24 cellular contexts compared by ENCODE assay signal in genomic region chr12:1929241-1929984, GRCh38. TPM values are rescaled to one million over a fixed set of nuclear protein-coding genes. Genes with fewer than 3 reads are reported as not detected.
DNase-seq lines count a peak whose midpoint lies in the region; ATAC-seq and TF ChIP-seq lines count a peak whose summit lies in the region.
"Had no signal": no experiment of that assay in that cellular context is flagged by ENCODE, and none has a peak within 500 bp of the region (broad histone marks: within the 10 kb centered on the region; RNA-seq: fewer than 3 reads in every experiment).

No MANE protein-coding gene starts in this region.

- H3K4me1 Mint-ChIP-seq in osteocyte (ENCODE audit: unreplicated experiment), result peaks cover 32% of the 10 kb centered on the region
- H3K4me1 Mint-ChIP-seq in CD8-positive, alpha-beta memory T cell, result peaks cover 3 to 13% (median 7%) of the 10 kb centered on the region in 3 donors
- H3K4me1 Mint-ChIP-seq: GM23338 had no signal

- H3K4me1 ChIP-seq in SK-N-SH (ENCODE audit: control insufficient read depth in 1 of 2, insufficient read depth in 2 of 2, low read depth in 1 of 2, low read length in 1 of 2), result peaks cover 4 to 68% of the 10 kb centered on the region in 2 experiments; a peak in 2 of 4 replicates
- H3K4me1 ChIP-seq in HEK293 (ENCODE audit: control insufficient read depth, insufficient read depth, low read length), result peaks cover 5% of the 10 kb centered on the region; the same call in 1 of the 2 replicates
- H3K4me1 ChIP-seq in colonic mucosa, result no peaks in the 10 kb centered on the region
- H3K4me1 ChIP-seq in CD8-positive, alpha-beta memory T cell (ENCODE audit: insufficient read depth, low read length), result no peaks in the 10 kb centered on the region

- intact Hi-C loops in colonic mucosa (cut with DNase I), result loop anchor here (5.0 kb wide), 1 partner anchor 122 kb away; no protein-coding TSS in a partner anchor

- no peak overlapping the region for H2AFZ ChIP-seq in SK-N-SH (ENCODE audit: low read depth)
- H2AFZ ChIP-seq: GM23338 had no signal

- H3K27me3 ChIP-seq in SK-N-SH (ENCODE audit: insufficient read depth) (no peaks in the 10 kb centered on the region; the same call in 1 of the 2 replicates), colonic mucosa (no peaks in the 10 kb centered on the region)
- H3K27me3 ChIP-seq in CD8-positive, alpha-beta memory T cell (ENCODE audit: insufficient read depth, low read length, poor library complexity, severe bottlenecking), result no peaks in the 10 kb centered on the region
- H3K27me3 ChIP-seq: SJCRH30 had no signal

- WGBS in SK-N-SH (ENCODE audit: low lambda C conversion rate), result 81% methylated on average over 11 of the region's 11 CpGs

- H3K27me3 Mint-ChIP-seq in osteocyte (ENCODE audit: unreplicated experiment), result peaks cover 34% of the 10 kb centered on the region
- H3K27me3 Mint-ChIP-seq in CD8-positive, alpha-beta memory T cell, result peaks cover 0 to 12% of the 10 kb centered on the region in 2 donors

- H3K27ac ChIP-seq in SK-N-SH (ENCODE audit: low read depth in 2 of 2, low read length in 1 of 2) (no peak overlapping the region), HEK293 (ENCODE audit: extremely low read depth, low read depth, low read length) (no peak overlapping the region), colonic mucosa (no peak overlapping the region)
- H3K27ac ChIP-seq in CD8-positive, alpha-beta memory T cell (ENCODE audit: low read depth, low read length), result no peak overlapping the region
- H3K27ac ChIP-seq: C4-2B, psoas muscle, SJCRH30 had no signal

- no peak for ATAC-seq in SK-N-SH treated with all-trans-retinoic acid at 6 μM for 48 hours
- no peak for ATAC-seq in HG02798 (IDR thresholded peaks at IDR 0.05; ENCODE audit: poor library complexity, unreplicated experiment)
- ATAC-seq in GM21390 (IDR thresholded peaks at IDR 0.05; ENCODE audit: unreplicated experiment), result no peak
- ATAC-seq: GM23338, psoas muscle had no signal

- no peaks in the 10 kb centered on the region for H3K9me3 Mint-ChIP-seq in osteocyte (ENCODE audit: unreplicated experiment)
- no peaks in the 10 kb centered on the region for H3K9me3 Mint-ChIP-seq in CD8-positive, alpha-beta memory T cell
- H3K9me3 Mint-ChIP-seq: activated naive CD4-positive, alpha-beta T cell treated with anti-CD3 and anti-CD28 coated beads for 36 hours; GM23338; nephron progenitor cell; T-helper 2 cell treated with Interferon-gamma antibody and Interleukin-4, amounts not matched to agents 5 μg/mL and 100 μg/mL, for 36 hours had no signal

- TF ChIP-seq RAD21 in SK-N-SH (IDR thresholded peaks at IDR 0.05; ENCODE audit: low read length), result no peak

- H3K36me3 ChIP-seq in SK-N-SH (replicated peaks in 1 of 2; ENCODE audit: control insufficient read depth in 1 of 2, insufficient read depth in 2 of 2, low read length in 1 of 2) (no peaks in the 10 kb centered on the region), HEK293 (ENCODE audit: control insufficient read depth in 2 of 2, insufficient read depth in 1 of 2, low read length in 2 of 2) (no peaks in the 10 kb centered on the region), colonic mucosa (no peaks in the 10 kb centered on the region)
- no peaks in the 10 kb centered on the region for H3K36me3 ChIP-seq in CD8-positive, alpha-beta memory T cell (ENCODE audit: insufficient read depth, low read length)
- H3K36me3 ChIP-seq: SJCRH30 had no signal

- no peaks in the 10 kb centered on the region for H3K9me2 ChIP-seq in SK-N-SH

- no peak overlapping the region for H3K9ac ChIP-seq in SK-N-SH
- H3K9ac ChIP-seq in colonic mucosa (ENCODE audit: low read depth in 2 of 2, low read length in 2 of 2), result no peak overlapping the region

- no peak overlapping the region for H3K4me2 ChIP-seq in SK-N-SH
- H3K4me2 ChIP-seq: GM23338, smooth muscle cell had no signal

- peak; percentile 10 for DNase-seq in SK-N-SH
- DNase-seq in colonic mucosa, result peak; percentile 13
- peak; percentile 68 for DNase-seq in osteocyte (ENCODE audit: extremely low spot score, unreplicated experiment)
- DNase-seq in CD8-positive, alpha-beta memory T cell, result no peak
- DNase-seq: activated CD4-positive, alpha-beta T cell treated with anti-CD3 and anti-CD28 coated beads for 1 hour; activated naive CD4-positive, alpha-beta T cell treated with anti-CD3 and anti-CD28 coated beads for 36 hours; aorta; cerebellar nuclear complex; NCI-H1105 treated with DMSO at 0.1 percent for 48 hours; NCI-H524 treated with DMSO at 0.1 percent for 48 hours; nephron progenitor cell; OCI-M1; SJCRH30; stimulated activated CD4-positive, alpha-beta T cell treated with anti-CD3 and anti-CD28 coated beads, Interleukin-4, amount 100 ng/mL, for 4 hours had no signal

- no peak for TF ChIP-seq EP300 in SK-N-SH (IDR thresholded peaks at IDR 0.05; ENCODE audit: borderline replicate concordance in 1 of 2, low read depth in 1 of 2, low read length in 1 of 2)

- H3K79me2 ChIP-seq in SK-N-SH (ENCODE audit: insufficient read depth), result no peaks in the 10 kb centered on the region

- no peak overlapping the region for H3K27ac Mint-ChIP-seq in osteocyte (ENCODE audit: unreplicated experiment)
- H3K27ac Mint-ChIP-seq in CD8-positive, alpha-beta memory T cell, result peak overlapping the region in 1 of 8 donors; percentile 7
- H3K27ac Mint-ChIP-seq: activated naive CD4-positive, alpha-beta T cell treated with anti-CD3 and anti-CD28 coated beads for 36 hours; GM23338; nephron progenitor cell; T-helper 2 cell treated with Interferon-gamma antibody and Interleukin-4, amounts not matched to agents 5 μg/mL and 100 μg/mL, for 36 hours had no signal

- CTCF ChIA-PET in SK-N-SH (lab: Yijun Ruan, JAX), result interaction anchor here (0.6 to 2.4 kb wide), 3 partner anchors 11 to 176 kb away, joined by 3 to 15 read pairs (median 5); no protein-coding TSS in a partner anchor
- CTCF ChIA-PET in HEK293 (lab: Yijun Ruan, JAX), result interaction anchor here (0.6 to 1.0 kb wide), 2 partner anchors 11 to 491 kb away, joined by 4 to 5 read pairs; no protein-coding TSS in a partner anchor
- CTCF ChIA-PET in CD8-positive, alpha-beta memory T cell (lab: Charles Lee), result interaction anchor here (1.1 to 3.3 kb wide), 3 partner anchors 11 to 138 kb away, joined by 3 to 13 read pairs (median 5); no protein-coding TSS in a partner anchor

- no peaks in the 10 kb centered on the region for H3K36me3 Mint-ChIP-seq in osteocyte (ENCODE audit: unreplicated experiment)
- peaks cover 0 to 2% (median 0%) of the 10 kb centered on the region in 3 donors for H3K36me3 Mint-ChIP-seq in CD8-positive, alpha-beta memory T cell

- H3K9me3 ChIP-seq in SK-N-SH, result no peaks in the 10 kb centered on the region
- no peaks in the 10 kb centered on the region for H3K9me3 ChIP-seq in HEK293 (ENCODE audit: control insufficient read depth, insufficient read depth, low read depth, low read length)
- H3K9me3 ChIP-seq in colonic mucosa, result no peaks in the 10 kb centered on the region
- H3K9me3 ChIP-seq in CD8-positive, alpha-beta memory T cell (ENCODE audit: low read length), result no peaks in the 10 kb centered on the region
- H3K9me3 ChIP-seq: psoas muscle, SJCRH30 had no signal

- H3K4me3 Mint-ChIP-seq in osteocyte (ENCODE audit: unreplicated experiment), result no peak overlapping the region
- H3K4me3 Mint-ChIP-seq in CD8-positive, alpha-beta memory T cell, result no peak overlapping the region
- H3K4me3 Mint-ChIP-seq: activated naive CD4-positive, alpha-beta T cell treated with anti-CD3 and anti-CD28 coated beads for 36 hours; GM23338; nephron progenitor cell; T-helper 2 cell treated with Interferon-gamma antibody and Interleukin-4, amounts not matched to agents 5 μg/mL and 100 μg/mL, for 36 hours had no signal

- POLR2A ChIA-PET in SK-N-SH (lab: Yijun Ruan, JAX), result no interaction called here
- POLR2A ChIA-PET in HEK293 (lab: Yijun Ruan, JAX), result no interaction called here
- POLR2A ChIA-PET in CD8-positive, alpha-beta memory T cell (lab: Charles Lee), result no interaction called here

- no peak overlapping the region for H3K4me3 ChIP-seq in SK-N-SH (ENCODE audit: low read depth in 2 of 2, low read length in 1 of 2)
- no peak overlapping the region for H3K4me3 ChIP-seq in HEK293 (ENCODE audit: low read depth, low read length)
- H3K4me3 ChIP-seq in colonic mucosa, result no peak overlapping the region
- no peak overlapping the region for H3K4me3 ChIP-seq in CD8-positive, alpha-beta memory T cell (ENCODE audit: low read length)
- H3K4me3 ChIP-seq: GM23338, psoas muscle, SJCRH30, smooth muscle cell had no signal

- TF ChIP-seq CTCF in SK-N-SH (IDR thresholded peaks at IDR 0.05) (no peak), HEK293 (tag by site-specific recombination; IDR thresholded peaks at IDR 0.05) (no peak), colonic mucosa (IDR thresholded peaks at IDR 0.05) (no peak), osteocyte (IDR thresholded peaks at IDR 0.05) (no peak)

- H4K20me1 ChIP-seq in SK-N-SH (ENCODE audit: insufficient read depth), result no peaks in the 10 kb centered on the region

- H3F3A ChIP-seq in SK-N-SH (replicated peaks; ENCODE audit: insufficient read depth), result no peaks in the 10 kb centered on the region

TF ChIP-seq in SK-N-SH, 30 proteins besides CTCF, POLR2A, EP300 and RAD21 (continues in another document):
- no peak for TF ChIP-seq MEF2A (IDR thresholded peaks at IDR 0.05; ENCODE audit: borderline replicate concordance, low read depth)
- TF ChIP-seq FOXJ3 (CRISPR knock-in tag; IDR thresholded peaks at IDR 0.05), result no peak
- no peak for TF ChIP-seq GABPA (IDR thresholded peaks at IDR 0.05; ENCODE audit: low read depth)
- TF ChIP-seq FOXM1 (IDR thresholded peaks at IDR 0.05; ENCODE audit: low read depth), result no peak
- no peak for TF ChIP-seq NFIC (IDR thresholded peaks at IDR 0.05; ENCODE audit: borderline replicate concordance)

TF ChIP-seq in HEK293, 187 proteins besides CTCF, POLR2A, EP300 and RAD21 (continues in another document):
- TF ChIP-seq EGR2 (tag by site-specific recombination; IDR thresholded peaks at IDR 0.05; ENCODE audit: low read depth), result peak; percentile 95
- TF ChIP-seq ZNF76 (tag by site-specific recombination; IDR thresholded peaks at IDR 0.05; ENCODE audit: borderline replicate concordance, low read depth), result no peak
- no peak for TF ChIP-seq ZNF26 (tag by site-specific recombination; IDR thresholded peaks at IDR 0.05)

RNA-seq across cellular contexts. Expression of gene CACNA2D4, which starts 11.0 kb away (rescaled TPM):
- 0.02 TPM in 1 of 2 replicates, not detected in the other for polyA plus RNA-seq in SK-N-SH (2012; rRNA removed)
- polyA plus RNA-seq in SK-N-SH (2012; cell fraction: cytosol; rRNA removed), result not detected in 2 replicates
- 0.02 TPM in 1 of 2 replicates, not detected in the other for polyA plus RNA-seq in SK-N-SH (2012; cell fraction: nucleus; rRNA removed)
- total RNA-seq in colonic mucosa (1 to 10 TPM; 3.3 to 3.7 TPM), osteocyte (not detected in 2 replicates)
- 1 to 10 TPM; 5.7 to 6.5 TPM for total RNA-seq in CD8-positive, alpha-beta memory T cell
- polyA plus RNA-seq in CD8-positive, alpha-beta memory T cell, result 7.6 TPM
- total RNA-seq: A172, smooth muscle cell had no signal

Comparison
In these comparisons a context has a peak if more than half of its experiments do, and no peak if none do; other contexts are left out.
1. DNase-seq: peak in SK-N-SH (single experiment), colonic mucosa (single experiment) and osteocyte (single experiment); none in CD8-positive, alpha-beta memory T cell (0 of 5).